ENCODE assay signal across 24 cellular contexts in genomic region chr13:86002921-86003488, GRCh38.
DNase-seq lines count a peak whose midpoint lies in the region; ATAC-seq and TF ChIP-seq lines count a peak whose summit lies in the region.
"Had no signal": no experiment of that assay in that cellular context is flagged by ENCODE, and none has a peak within 500 bp of the region (broad histone marks: within the 10 kb centered on the region; RNA-seq: fewer than 3 reads in every experiment).

No MANE protein-coding gene starts in this region.

- H3K4me3 Mint-ChIP-seq in Caco-2 (ENCODE audit: unreplicated experiment) = peak overlapping the region; percentile 24
- no peak overlapping the region for H3K4me3 Mint-ChIP-seq in MCF 10A (ENCODE audit: unreplicated experiment)
- H3K4me3 Mint-ChIP-seq: activated CD4-positive, alpha-beta T cell treated with anti-CD3 and anti-CD28 coated beads for 36 hours; activated naive CD8-positive, alpha-beta T cell treated with anti-CD3 and anti-CD28 coated beads, Interleukin-2, amount 50 U/mL, for 24 hours had no signal

- H3K36me3 Mint-ChIP-seq in Caco-2 (ENCODE audit: insufficient read depth, unreplicated experiment) (no peaks in the 10 kb centered on the region), MCF 10A (ENCODE audit: insufficient read depth, unreplicated experiment) (no peaks in the 10 kb centered on the region)

- H3K9me3 ChIP-seq in Caco-2 = no peaks in the 10 kb centered on the region
- H3K9me3 ChIP-seq: breast epithelium, left ventricle myocardium inferior, sigmoid colon, upper lobe of left lung had no signal

- H3K27ac ChIP-seq in caudate nucleus (ENCODE audit: low read depth, low read length) = no peak overlapping the region
- H3K27ac ChIP-seq: breast epithelium, C4-2B, GM23248, left ventricle myocardium inferior, sigmoid colon, SK-N-MC, stomach, upper lobe of left lung had no signal

- H3K27me3 Mint-ChIP-seq in Caco-2 (ENCODE audit: insufficient read depth, unreplicated experiment) (no peaks in the 10 kb centered on the region), MCF 10A (ENCODE audit: insufficient read depth, unreplicated experiment) (no peaks in the 10 kb centered on the region)
- H3K27me3 Mint-ChIP-seq: activated CD4-positive, alpha-beta T cell treated with anti-CD3 and anti-CD28 coated beads for 36 hours; activated naive CD8-positive, alpha-beta T cell treated with anti-CD3 and anti-CD28 coated beads, Interleukin-2, amount 50 U/mL, for 24 hours had no signal

- POLR2A ChIA-PET in Caco-2 (lab: Charles Lee) (no interaction called here), MCF 10A (lab: Yijun Ruan, JAX) (no interaction called here)

- no peaks in the 10 kb centered on the region for H3K27me3 ChIP-seq in Caco-2 (replicated peaks; ENCODE audit: control insufficient read depth, insufficient read depth, low read length)
- H3K27me3 ChIP-seq: breast epithelium, sigmoid colon, stomach, upper lobe of left lung had no signal

- no peak overlapping the region for H3K4me3 ChIP-seq in Caco-2 (ENCODE audit: low read depth, low read length)
- H3K4me3 ChIP-seq: breast epithelium, GM23248, left ventricle myocardium inferior, sigmoid colon, SK-N-MC, stomach, upper lobe of left lung had no signal

- no peaks in the 10 kb centered on the region for H3K36me3 ChIP-seq in Caco-2 (ENCODE audit: control insufficient read depth, insufficient read depth, low read length)
- H3K36me3 ChIP-seq: breast epithelium, left ventricle myocardium inferior, sigmoid colon, stomach, upper lobe of left lung had no signal

- no peak for TF ChIP-seq CTCF in Caco-2 (IDR thresholded peaks at IDR 0.05; ENCODE audit: insufficient read depth in 1 of 2, low read depth in 1 of 2, low read length in 1 of 2, severe bottlenecking in 1 of 2, unreplicated experiment in 1 of 2)
- no peak for TF ChIP-seq CTCF in MCF 10A (IDR thresholded peaks at IDR 0.05; ENCODE audit: unreplicated experiment)

- DNase-seq in Caco-2 (peak; percentile 41 to 43), NCI-H1417 (lab: John Stamatoyannopoulos, UW) (peak in 2 of 3 experiments; percentile 85 to 97), NCI-H526 treated with DMSO at 0.1 percent for 48 hours (lab: John Stamatoyannopoulos, UW) (peak; percentile 69), kidney glomerular epithelial cell (lab: John Stamatoyannopoulos, UW) (peak; percentile 75), caudate nucleus (lab: John Stamatoyannopoulos, UW) (no peak), MCF 10A (ENCODE audit: unreplicated experiment) (no peak)
- DNase-seq in stimulated activated CD4-positive, alpha-beta T cell treated with anti-CD3 and anti-CD28 coated beads, Interleukin-15, amount 100 ng/mL, for 24 hours = no peak
- DNase-seq: activated CD4-positive, alpha-beta T cell treated with anti-CD3 and anti-CD28 coated beads for 36 hours; activated naive CD8-positive, alpha-beta T cell treated with anti-CD3 and anti-CD28 coated beads, Interleukin-2, amount 50 U/mL, for 24 hours; dermis blood vessel endothelial cell; DMS79 treated with DMSO at 0.1 percent for 48 hours; foreskin melanocyte; GM23248; IMR-90; left ventricle myocardium inferior; NCI-H446; sigmoid colon; stimulated activated CD4-positive, alpha-beta T cell treated with anti-CD3 and anti-CD28 coated beads, Interleukin-2, amount 100 ng/mL, for 24 hours; stomach; upper lobe of left lung had no signal

- H3K27ac Mint-ChIP-seq in Caco-2 (ENCODE audit: unreplicated experiment) = no peak overlapping the region
- H3K27ac Mint-ChIP-seq in MCF 10A (ENCODE audit: low read depth, unreplicated experiment) = no peak overlapping the region
- H3K27ac Mint-ChIP-seq: activated CD4-positive, alpha-beta T cell treated with anti-CD3 and anti-CD28 coated beads for 36 hours; activated naive CD8-positive, alpha-beta T cell treated with anti-CD3 and anti-CD28 coated beads, Interleukin-2, amount 50 U/mL, for 24 hours had no signal

- no peak for ATAC-seq in HG03045 (IDR thresholded peaks at IDR 0.05; ENCODE audit: unreplicated experiment)
- ATAC-seq: activated CD4-positive, alpha-beta T cell treated with anti-CD3 and anti-CD28 coated beads for 36 hours; activated naive CD8-positive, alpha-beta T cell treated with anti-CD3 and anti-CD28 coated beads, Interleukin-2, amount 50 U/mL, for 24 hours had no signal

- H3K4me1 Mint-ChIP-seq in Caco-2 (ENCODE audit: low read depth, unreplicated experiment) (no peaks in the 10 kb centered on the region), MCF 10A (ENCODE audit: insufficient read depth, unreplicated experiment) (no peaks in the 10 kb centered on the region)
- H3K4me1 Mint-ChIP-seq: activated CD4-positive, alpha-beta T cell treated with anti-CD3 and anti-CD28 coated beads for 36 hours; activated naive CD8-positive, alpha-beta T cell treated with anti-CD3 and anti-CD28 coated beads, Interleukin-2, amount 50 U/mL, for 24 hours had no signal

- intact Hi-C loops in Caco-2 (cut with micrococcal nuclease; ENCODE audit: unreplicated experiment) = no loop called here
- intact Hi-C loops in MCF 10A (cut with micrococcal nuclease) = no loop called here

- no TSS peak for BruUV-seq in Caco-2 (replicated peaks; lab: Mats Ljungman, UMichigan)
- BruUV-seq in MCF 10A (replicated peaks; lab: Mats Ljungman, UMichigan) = no TSS peak

- peaks cover 11% of the 10 kb centered on the region for H3K4me1 ChIP-seq in Caco-2
- H3K4me1 ChIP-seq: breast epithelium, left ventricle myocardium inferior, sigmoid colon, stomach, upper lobe of left lung had no signal

- CTCF ChIA-PET in Caco-2 (lab: Charles Lee) = no interaction called here
- CTCF ChIA-PET in MCF 10A (lab: Yijun Ruan, JAX) = no interaction called here

- no peaks in the 10 kb centered on the region for H3K9me3 Mint-ChIP-seq in Caco-2 (ENCODE audit: unreplicated experiment)
- H3K9me3 Mint-ChIP-seq in MCF 10A (ENCODE audit: unreplicated experiment) = no peaks in the 10 kb centered on the region
- H3K9me3 Mint-ChIP-seq: activated naive CD8-positive, alpha-beta T cell treated with anti-CD3 and anti-CD28 coated beads, Interleukin-2, amount 50 U/mL, for 24 hours had no signal

Comparison
In these comparisons a context has a peak if more than half of its experiments do, and no peak if none do; other contexts are left out.
1. DNase-seq: peak in Caco-2 (2 of 2), NCI-H1417 (2 of 3), NCI-H526 treated with DMSO at 0.1 percent for 48 hours (single experiment) and kidney glomerular epithelial cell (single experiment); none in stimulated activated CD4-positive, alpha-beta T cell treated with anti-CD3 and anti-CD28 coated beads, Interleukin-15, amount 100 ng/mL, for 24 hours (single experiment), caudate nucleus (0 of 61) and MCF 10A (single experiment).